8 cellular contexts compared by ENCODE assay signal in the genomic region with DNA sequence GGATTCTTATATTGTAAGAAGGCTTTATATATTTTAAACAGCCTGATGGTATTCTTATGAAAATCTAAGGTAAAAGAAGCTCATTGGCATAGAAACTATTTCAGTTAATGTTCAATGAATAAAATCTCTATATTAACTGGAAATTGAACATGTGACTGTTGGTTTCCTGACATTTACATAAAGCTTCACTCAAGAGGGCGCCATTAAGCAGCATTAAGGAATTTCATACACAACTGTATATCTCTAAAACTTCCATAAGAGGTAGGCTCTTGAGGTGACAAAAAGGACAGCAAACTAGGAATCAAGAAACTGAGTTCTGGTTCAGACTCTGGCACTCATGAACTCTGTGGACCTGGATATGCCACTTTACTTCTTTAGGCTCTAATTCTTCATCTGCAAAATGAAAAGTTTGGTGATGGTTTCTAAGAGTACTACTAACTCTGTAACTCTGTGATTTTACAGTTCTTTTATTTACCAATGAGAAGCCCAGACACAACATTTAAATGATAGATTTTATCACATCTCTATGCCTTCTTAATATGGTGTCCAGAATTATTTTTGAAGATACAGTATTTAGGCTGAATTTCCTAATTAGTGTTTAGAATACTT.
DNase-seq lines count a peak whose midpoint lies in the region; ATAC-seq and TF ChIP-seq lines count a peak whose summit lies in the region.

No MANE protein-coding gene starts in this region.

- no peaks in the 10 kb centered on the region for H3K36me3 ChIP-seq in Peyer's patch

- DNase-seq in AG09309 (ENCODE audit: low read depth) (peak; percentile 8), HPDE6-E6E7 (ENCODE audit: extremely low spot score) (peak; percentile 23), Peyer's patch (no peak), glomerular visceral epithelial cell (ENCODE audit: extremely low spot score) (peak; percentile 8), SKM-1 (lab: John Stamatoyannopoulos, UW; ENCODE audit: unreplicated experiment) (no peak), CD1c-positive myeloid dendritic cell (ENCODE audit: extremely low spot score) (no peak)
- DNase-seq in stimulated activated CD8-positive, alpha-beta memory T cell treated with anti-CD3 and anti-CD28 coated beads, Interleukin-4, amount 100 ng/mL, for 48 hours = no peak

- H3K27ac ChIP-seq in Peyer's patch = no peak overlapping the region

- no peak for TF ChIP-seq POLR2A in Peyer's patch (IDR thresholded peaks at IDR 0.05)

- no peak for ATAC-seq in GM21786 (IDR thresholded peaks at IDR 0.05; ENCODE audit: unreplicated experiment)

- H3K27me3 ChIP-seq in Peyer's patch = no peaks in the 10 kb centered on the region

- no peaks in the 10 kb centered on the region for H3K9me3 ChIP-seq in Peyer's patch

- TF ChIP-seq CTCF in AG09309 (IDR thresholded peaks at IDR 0.05; ENCODE audit: control insufficient read depth, insufficient read depth, low read depth, low read length, missing control alignments) = peak; percentile 26
- TF ChIP-seq CTCF in Peyer's patch (IDR thresholded peaks at IDR 0.05) = peak in 4 of 6 experiments; percentile 7 to 67 (median 52)

- H3K4me1 ChIP-seq in Peyer's patch = no peaks in the 10 kb centered on the region

- no peak overlapping the region for H3K4me3 ChIP-seq in AG09309 (ENCODE audit: control insufficient read depth, low read depth, low read length)
- no peak overlapping the region for H3K4me3 ChIP-seq in Peyer's patch

Comparison
In these comparisons a context has a peak if more than half of its experiments do, and no peak if none do; other contexts are left out.
1. DNase-seq: peak in AG09309 (single experiment), HPDE6-E6E7 (single experiment) and glomerular visceral epithelial cell (single experiment); none in Peyer's patch (0 of 3), SKM-1 (single experiment), CD1c-positive myeloid dendritic cell (single experiment) and stimulated activated CD8-positive, alpha-beta memory T cell treated with anti-CD3 and anti-CD28 coated beads, Interleukin-4, amount 100 ng/mL, for 48 hours (single experiment).